Comparison of ENCODE assay signal across 20 cellular contexts in genomic region chr16:60392380-60392779, GRCh38.
DNase-seq lines count a peak whose midpoint lies in the region; ATAC-seq, FAIRE-seq and TF ChIP-seq lines count a peak whose summit lies in the region.
"Had no signal": no experiment of that assay in that cellular context is flagged by ENCODE, and none has a peak within 500 bp of the region (broad histone marks: within the 10 kb centered on the region; RNA-seq: fewer than 3 reads in every experiment).

No MANE protein-coding gene starts in this region.

- intact Hi-C loops in IMR-90 (cut with micrococcal nuclease), result no loop called here

- H3K9ac ChIP-seq in IMR-90 (ENCODE audit: low read depth, low read length) (no peak overlapping the region), H1 (replicated peaks in 1 of 4; ENCODE audit: extremely low read depth in 1 of 4, low read depth in 3 of 4, low read length in 3 of 4) (no peak overlapping the region)
- H3K9ac ChIP-seq: BLaER1 treated with 17β-estradiol and CSF1 and Interleukin-3, amounts not matched to agents 10 nM and 100 nM had no signal

- in situ Hi-C loops in IMR-90 (cut with MboI; ENCODE audit: low sequenced_read_pairs), result no loop called here

- no peak overlapping the region for H3K56ac ChIP-seq in IMR-90 (ENCODE audit: extremely low read depth, insufficient read depth, low read length)
- no peak overlapping the region for H3K56ac ChIP-seq in H1 (replicated peaks; ENCODE audit: insufficient read length, low read depth, low read length)

- TF ChIP-seq POLR2A in A549 (IDR thresholded peaks at IDR 0.05; ENCODE audit: low read length) (no peak), IMR-90 (IDR thresholded peaks at IDR 0.05; ENCODE audit: low read depth, low read length) (no peak), H1 (IDR thresholded peaks at IDR 0.05; ENCODE audit: control extremely low read depth in 1 of 2, low read depth in 2 of 2, low read length in 2 of 2) (no peak)

- no peak overlapping the region for H3K23ac ChIP-seq in IMR-90 (ENCODE audit: low read depth, low read length)
- H3K23ac ChIP-seq in H1 (ENCODE audit: insufficient read length), result no peak overlapping the region

- FAIRE-seq in A549 (lab: Jason Lieb, UNC) (no peak), H1 (lab: Jason Lieb, UNC) (no peak)
- FAIRE-seq: A204.1, D721Med, G401.6, GM12891, GM19239 had no signal

- H3K4me2 ChIP-seq in A549, result no peak overlapping the region
- no peak overlapping the region for H3K4me2 ChIP-seq in IMR-90 (ENCODE audit: low read depth, low read length)
- no peak overlapping the region for H3K4me2 ChIP-seq in H1 (ENCODE audit: insufficient read depth in 1 of 2, low read depth in 2 of 2, low read length in 2 of 2)
- H3K4me2 ChIP-seq: BLaER1 treated with 17β-estradiol and CSF1 and Interleukin-3, amounts not matched to agents 10 nM and 100 nM had no signal

- H3K9me1 ChIP-seq in IMR-90 (ENCODE audit: insufficient read depth, low read length), result no peaks in the 10 kb centered on the region

- H3K18ac ChIP-seq in IMR-90 (ENCODE audit: low read depth, low read length) (no peak overlapping the region), H1 (ENCODE audit: extremely low read depth, low read length) (no peak overlapping the region)

- H3K9me3 ChIP-seq in A549 (no peaks in the 10 kb centered on the region), IMR-90 (ENCODE audit: control insufficient read depth, insufficient read depth, low read length) (peaks cover 3% of the 10 kb centered on the region), H1 (ENCODE audit: insufficient read depth in 2 of 2, low read depth in 1 of 2, low read length in 1 of 2) (no peaks in the 10 kb centered on the region)
- H3K9me3 ChIP-seq: BLaER1 treated with 17β-estradiol and CSF1 and Interleukin-3, amounts not matched to agents 10 nM and 100 nM; Caco-2 had no signal

- no peak overlapping the region for H2AK9ac ChIP-seq in IMR-90 (replicated peaks; ENCODE audit: low read depth, low read length, poor library complexity)

- H3K4me1 ChIP-seq in A549 (no peaks in the 10 kb centered on the region), IMR-90 (ENCODE audit: control insufficient read depth, insufficient read depth, low read length) (no peaks in the 10 kb centered on the region), H1 (replicated peaks in 1 of 4; ENCODE audit: control insufficient read depth in 3 of 4, insufficient read depth in 4 of 4, low read length in 3 of 4) (no peaks in the 10 kb centered on the region)
- H3K4me1 ChIP-seq: BLaER1 treated with 17β-estradiol and CSF1 and Interleukin-3, amounts not matched to agents 10 nM and 100 nM; Caco-2 had no signal

- TF ChIP-seq EP300 in A549 (IDR thresholded peaks at IDR 0.05) (no peak), H1 (IDR thresholded peaks at IDR 0.05; ENCODE audit: borderline replicate concordance in 1 of 2, low read depth in 2 of 2, low read length in 2 of 2) (no peak)

- dilution Hi-C loops in IMR-90 (cut with HindIII; ENCODE audit: low sequenced_read_pairs, unreplicated experiment), result no loop called here

- H3K79me1 ChIP-seq in IMR-90 (ENCODE audit: low read depth in 1 of 2, low read length in 2 of 2), result no peaks in the 10 kb centered on the region
- no peaks in the 10 kb centered on the region for H3K79me1 ChIP-seq in H1 (ENCODE audit: low read depth, low read length)

- H2BK20ac ChIP-seq in IMR-90 (ENCODE audit: low read depth, low read length) (no peak overlapping the region), H1 (ENCODE audit: low read length) (no peak overlapping the region)

- H4K8ac ChIP-seq in IMR-90 (ENCODE audit: low read depth in 2 of 2, low read length in 2 of 2), result no peak overlapping the region
- H4K8ac ChIP-seq in H1 (ENCODE audit: extremely low read depth, insufficient read depth, low read length), result no peak overlapping the region

- no peak overlapping the region for H2BK15ac ChIP-seq in IMR-90 (ENCODE audit: low read depth, low read length)
- no peak overlapping the region for H2BK15ac ChIP-seq in H1 (ENCODE audit: low read length)

- no peak overlapping the region for H2BK12ac ChIP-seq in H1 (ENCODE audit: low read depth, low read length)

- no peak overlapping the region for H2BK120ac ChIP-seq in IMR-90 (ENCODE audit: low read depth, low read length)
- H2BK120ac ChIP-seq in H1 (replicated peaks; ENCODE audit: low read depth, low read length), result no peak overlapping the region

- H3K27ac ChIP-seq in A549, result no peak overlapping the region
- no peak overlapping the region for H3K27ac ChIP-seq in IMR-90 (ENCODE audit: insufficient read depth, low read length)
- no peak overlapping the region for H3K27ac ChIP-seq in H1 (ENCODE audit: low read depth, low read length)
- H3K27ac ChIP-seq: BLaER1 treated with 17β-estradiol and CSF1 and Interleukin-3, amounts not matched to agents 10 nM and 100 nM; C4-2B had no signal

- H3K4me3 ChIP-seq in A549, result no peak overlapping the region
- no peak overlapping the region for H3K4me3 ChIP-seq in IMR-90 (ENCODE audit: insufficient read depth, low read depth, low read length)
- no peak overlapping the region for H3K4me3 ChIP-seq in H1 (ENCODE audit: extremely low read depth in 1 of 4, insufficient read depth in 2 of 4, low read depth in 3 of 4, low read length in 4 of 4)
- H3K4me3 ChIP-seq: BLaER1 treated with 17β-estradiol and CSF1 and Interleukin-3, amounts not matched to agents 10 nM and 100 nM had no signal

- no peak for TF ChIP-seq CTCF in A549 (IDR thresholded peaks at IDR 0.05)
- TF ChIP-seq CTCF in IMR-90 (conservative IDR thresholded peaks at IDR 0.05; ENCODE audit: low read depth, low read length), result no peak
- no peak for TF ChIP-seq CTCF in H1 (IDR thresholded peaks at IDR 0.05; ENCODE audit: control extremely low read depth in 1 of 3, insufficient read depth in 1 of 3, low read depth in 1 of 3, low read length in 3 of 3)

- H3K23me2 ChIP-seq in H1 (ENCODE audit: low read depth, low read length), result no peaks in the 10 kb centered on the region

- 45% methylated on average over 4 of the region's 4 CpGs for WGBS in A549 (ENCODE audit: missing lambda C conversion rate)
- whole genome bisulfite sequencing in IMR-90 (ENCODE audit: extremely low coverage in 2 of 2, insufficient read length in 1 of 2), 2 experiments, result 93% methylated on average over 3 of the region's 4 CpGs; no CpG with 5 or more reads in 1 of the 2 experiments
- WGBS in H1 (ENCODE audit: extremely low coverage in 1 of 2, insufficient coverage in 1 of 2, insufficient read length in 1 of 2, insufficient replicate concordance in 2 of 2, low coverage in 1 of 2, low lambda C conversion rate in 2 of 2, missing lambda C conversion rate in 1 of 2), 2 experiments, result 93% methylated on average over 4 of the region's 4 CpGs; no CpG with 5 or more reads in 1 of the 2 experiments

- no peak for TF ChIP-seq RAD21 in A549 (conservative IDR thresholded peaks at IDR 0.05 in 1 of 2, IDR thresholded peaks at IDR 0.05 in 1 of 2)
- no peak for TF ChIP-seq RAD21 in IMR-90 (IDR thresholded peaks at IDR 0.05; ENCODE audit: low read length)
- TF ChIP-seq RAD21 in H1 (IDR thresholded peaks at IDR 0.05 in 1 of 2, conservative IDR thresholded peaks at IDR 0.05 in 1 of 2; ENCODE audit: low read depth in 2 of 2, low read length in 2 of 2), result no peak

- no peak overlapping the region for H2AK5ac ChIP-seq in IMR-90 (ENCODE audit: low read depth, low read length)
- H2AK5ac ChIP-seq in H1 (ENCODE audit: low read depth, low read length), result no peak overlapping the region

- H3K14ac ChIP-seq in IMR-90 (replicated peaks; ENCODE audit: low read depth, low read length), result no peak overlapping the region
- no peak overlapping the region for H3K14ac ChIP-seq in H1 (ENCODE audit: insufficient read length)

- H4K5ac ChIP-seq in IMR-90 (ENCODE audit: low read depth, low read length) (no peak overlapping the region), H1 (ENCODE audit: insufficient read length, low read depth, low read length) (no peak overlapping the region)

- POLR2A ChIA-PET in A549 (lab: Yijun Ruan, JAX) (no interaction called here), IMR-90 (lab: Charles Lee; ENCODE audit: unreplicated experiment) (no interaction called here), H1 (lab: Charles Lee; ENCODE audit: partially characterized antibody) (no interaction called here)

- no peaks in the 10 kb centered on the region for H3K36me3 ChIP-seq in IMR-90 (ENCODE audit: control insufficient read depth, insufficient read depth, low read length)
- no peaks in the 10 kb centered on the region for H3K36me3 ChIP-seq in H1 (ENCODE audit: control insufficient read depth in 2 of 4, insufficient read depth in 4 of 4, low read length in 3 of 4)
- H3K36me3 ChIP-seq: BLaER1 treated with 17β-estradiol and CSF1 and Interleukin-3, amounts not matched to agents 10 nM and 100 nM had no signal

- H3K4ac ChIP-seq in IMR-90 (ENCODE audit: low read depth, low read length), result no peak overlapping the region
- H3K4ac ChIP-seq in H1 (replicated peaks; ENCODE audit: insufficient read length, low read depth, low read length), result no peak overlapping the region

- H2AFZ ChIP-seq in IMR-90 (replicated peaks; ENCODE audit: low read length, poor library complexity), result no peak overlapping the region
- H2AFZ ChIP-seq in H1 (ENCODE audit: low read length), result no peak overlapping the region

- H3K27me3 ChIP-seq in IMR-90 (ENCODE audit: control insufficient read depth, insufficient read depth, low read length) (no peaks in the 10 kb centered on the region), H1 (replicated peaks in 1 of 4; ENCODE audit: control insufficient read depth in 3 of 4, extremely low read depth in 1 of 4, insufficient read depth in 3 of 4, low read length in 3 of 4) (no peaks in the 10 kb centered on the region)
- H3K27me3 ChIP-seq: BLaER1 treated with 17β-estradiol and CSF1 and Interleukin-3, amounts not matched to agents 10 nM and 100 nM had no signal

- DNase-seq in A549 (ENCODE audit: low read depth in 1 of 2, low spot score in 1 of 2), result no peak
- DNase-seq in IMR-90, result no peak
- DNase-seq in H1 (ENCODE audit: low read depth in 1 of 2, low spot score in 2 of 2), result no peak
- no peak for DNase-seq in SIG-M5 (lab: John Stamatoyannopoulos, UW)
- DNase-seq: 8988T; AML-193; Caco-2; Calu3; CD4-positive, alpha-beta T cell; CD8-positive, alpha-beta T cell; DMS79 treated with DMSO at 0.1 percent for 48 hours; GF-D8 had no signal

- no peaks in the 10 kb centered on the region for H3K79me2 ChIP-seq in H1 (ENCODE audit: control insufficient read depth in 1 of 2, insufficient read depth in 2 of 2, low read length in 2 of 2)

- H4K91ac ChIP-seq in IMR-90 (ENCODE audit: insufficient read depth, low read depth, low read length) (no peak overlapping the region), H1 (replicated peaks; ENCODE audit: insufficient read length, low read length) (no peak overlapping the region)

- no peaks in the 10 kb centered on the region for H4K20me1 ChIP-seq in IMR-90 (ENCODE audit: insufficient read depth, low read length)
- H4K20me1 ChIP-seq in H1 (replicated peaks in 1 of 2; ENCODE audit: control insufficient read depth in 1 of 2, insufficient read depth in 2 of 2, low read length in 2 of 2), result no peaks in the 10 kb centered on the region
- H4K20me1 ChIP-seq: BLaER1 treated with 17β-estradiol and CSF1 and Interleukin-3, amounts not matched to agents 10 nM and 100 nM had no signal

- CTCF ChIA-PET in A549 (lab: Yijun Ruan, JAX), result no interaction called here
- CTCF ChIA-PET in IMR-90 (lab: Yijun Ruan, JAX), result no interaction called here
- CTCF ChIA-PET in H1 (lab: Charles Lee; ENCODE audit: partially characterized antibody), result no interaction called here

- H2BK5ac ChIP-seq in IMR-90 (ENCODE audit: low read depth, low read length, poor library complexity, severe bottlenecking) (no peak overlapping the region), H1 (ENCODE audit: low read depth, low read length) (no peak overlapping the region)

- no TSS peak for BruUV-seq in IMR-90 (replicated peaks; lab: Mats Ljungman, UMichigan)

- ATAC-seq in A549 (no peak), IMR-90 (ENCODE audit: low read depth) (no peak), GM19455 (IDR thresholded peaks at IDR 0.05; ENCODE audit: unreplicated experiment) (no peak)
- ATAC-seq: CD8-positive, alpha-beta T cell had no signal

Comparison
In these comparisons a context has a peak if more than half of its experiments do, and no peak if none do; other contexts are left out.
1. Of the 18 proteins assayed by ChIP-seq in both H1 and A549: peak only in H1: none; only in A549: none; in both: MAFK; in neither: 17.